ENCODE assay signal across 1 cellular context in the genomic region with DNA sequence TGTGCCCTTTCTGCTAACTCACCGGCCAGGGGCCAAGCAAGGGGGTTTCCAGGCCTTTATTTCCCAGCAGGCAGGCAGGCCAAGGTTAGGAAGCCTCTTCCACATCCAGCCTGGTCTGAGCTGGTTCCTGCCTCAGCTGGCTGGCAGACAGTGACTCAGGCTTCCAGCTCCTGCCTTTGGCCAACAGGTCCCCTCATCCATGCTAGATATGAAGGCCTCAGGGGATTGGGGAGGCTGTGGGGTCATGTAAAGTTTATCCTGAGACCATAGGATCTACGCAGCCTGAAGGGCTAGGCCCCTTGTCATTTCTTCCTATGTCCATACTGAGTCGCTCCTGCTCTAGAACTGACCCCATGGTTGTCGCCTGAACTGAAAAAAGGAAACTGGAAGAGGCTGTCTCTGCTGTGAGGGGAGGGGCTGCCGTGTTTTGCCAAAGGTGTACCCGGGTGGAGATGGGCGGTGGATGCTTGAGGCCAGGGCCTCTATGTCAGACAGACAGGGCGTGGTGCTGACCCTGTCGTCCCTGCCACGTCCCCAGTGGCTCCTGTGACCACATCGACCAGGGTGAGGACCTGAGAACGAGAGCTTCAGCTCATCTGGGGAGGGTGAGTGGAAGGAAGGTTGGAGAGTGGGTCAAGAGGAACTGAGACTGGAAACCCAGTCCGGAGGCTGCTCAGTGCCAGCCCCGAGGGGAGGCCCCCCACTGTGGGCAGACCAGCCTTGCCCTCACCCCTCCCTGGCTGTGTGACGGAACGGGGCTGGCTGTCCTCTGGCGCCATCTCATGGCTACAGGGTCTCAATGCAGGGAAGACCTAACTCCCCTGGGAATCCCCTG.
TF ChIP-seq lines count a peak whose summit lies in the region.

No MANE protein-coding gene starts in this region.

TF ChIP-seq in K562, 482 proteins besides CTCF, POLR2A, EP300 and RAD21 (continued from another document and continues in another):
- TF ChIP-seq, protein P1, sequence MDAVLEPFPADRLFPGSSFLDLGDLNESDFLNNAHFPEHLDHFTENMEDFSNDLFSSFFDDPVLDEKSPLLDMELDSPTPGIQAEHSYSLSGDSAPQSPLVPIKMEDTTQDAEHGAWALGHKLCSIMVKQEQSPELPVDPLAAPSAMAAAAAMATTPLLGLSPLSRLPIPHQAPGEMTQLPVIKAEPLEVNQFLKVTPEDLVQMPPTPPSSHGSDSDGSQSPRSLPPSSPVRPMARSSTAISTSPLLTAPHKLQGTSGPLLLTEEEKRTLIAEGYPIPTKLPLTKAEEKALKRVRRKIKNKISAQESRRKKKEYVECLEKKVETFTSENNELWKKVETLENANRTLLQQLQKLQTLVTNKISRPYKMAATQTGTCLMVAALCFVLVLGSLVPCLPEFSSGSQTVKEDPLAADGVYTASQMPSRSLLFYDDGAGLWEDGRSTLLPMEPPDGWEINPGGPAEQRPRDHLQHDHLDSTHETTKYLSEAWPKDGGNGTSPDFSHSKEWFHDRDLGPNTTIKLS (IDR thresholded peaks at IDR 0.05; ENCODE audit: borderline replicate concordance, low read depth) = peak; percentile 82; the same call in 1 of the 2 replicates
- TF ChIP-seq KDM1A (IDR thresholded peaks at IDR 0.05) (no peak; a peak in 1 of 4 replicates), RAD51 (IDR thresholded peaks at IDR 0.05; ENCODE audit: borderline replicate concordance, low read depth) (no peak), HNRNPH1 (optimal IDR thresholded peaks at IDR 0.05; ENCODE audit: low read depth, low read length) (no peak), RHOXF2B (CRISPR knock-in tag; conservative IDR thresholded peaks at IDR 0.05) (no peak), TEAD1 (CRISPR knock-in tag; IDR thresholded peaks at IDR 0.05) (peak in 1 of 2 experiments; percentile 49; a peak in 1 of 4 replicates), MAFG (tag; conservative IDR thresholded peaks at IDR 0.05) (no peak), ZFX (CRISPR knock-in tag; IDR thresholded peaks at IDR 0.05) (peak; percentile 60), USF1 (CRISPR knock-in tag; IDR thresholded peaks at IDR 0.05) (no peak), MYNN (IDR thresholded peaks at IDR 0.05) (peak; percentile 86; the same call in 1 of the 2 replicates), MYNN (CRISPR knock-in tag; IDR thresholded peaks at IDR 0.05) (no peak), TCF3 (CRISPR knock-in tag; IDR thresholded peaks at IDR 0.05) (no peak), ZNF778 (CRISPR knock-in tag; IDR thresholded peaks at IDR 0.05) (no peak), ELF2 (CRISPR knock-in tag; IDR thresholded peaks at IDR 0.05) (no peak), FOXA3 (CRISPR knock-in tag; conservative IDR thresholded peaks at IDR 0.05 in 1 of 2, IDR thresholded peaks at IDR 0.05 in 1 of 2) (no peak), TARDBP (IDR thresholded peaks at IDR 0.05) (no peak), RBM39 (optimal IDR thresholded peaks at IDR 0.05; ENCODE audit: low read depth, low read length) (no peak), SP1 (CRISPR knock-in tag; IDR thresholded peaks at IDR 0.05) (peak; percentile 51; the same call in 1 of the 2 replicates), THRA (IDR thresholded peaks at IDR 0.05) (no peak), ZNF316 (IDR thresholded peaks at IDR 0.05) (no peak), MTA2 (IDR thresholded peaks at IDR 0.05; ENCODE audit: low read depth) (no peak), MTA3 (IDR thresholded peaks at IDR 0.05; ENCODE audit: borderline replicate concordance) (peak; percentile 70; the same call in 1 of the 2 replicates), ZNF445 (CRISPR knock-in tag; IDR thresholded peaks at IDR 0.05; ENCODE audit: low read depth) (no peak), PRPF4 (IDR thresholded peaks at IDR 0.05; ENCODE audit: insufficient read depth, low read depth, low read length, poor library complexity, severe bottlenecking) (no peak), NRF1 (conservative IDR thresholded peaks at IDR 0.05 in 1 of 2, IDR thresholded peaks at IDR 0.05 in 1 of 2) (peak in 1 of 2 experiments; percentile 31; a peak in 1 of 4 replicates), SMARCC2 (IDR thresholded peaks at IDR 0.05; ENCODE audit: low read depth) (no peak), ZNF707 (CRISPR knock-in tag; conservative IDR thresholded peaks at IDR 0.05) (no peak), PYGO2 (tag; IDR thresholded peaks at IDR 0.05) (no peak), ETS1 (conservative IDR thresholded peaks at IDR 0.05; ENCODE audit: control insufficient read depth, low read depth, low read length) (0 out of 2 replicates have a peak, but pooled peaks have one; percentile 39), TSC22D4 (tag; IDR thresholded peaks at IDR 0.05) (no peak), CBFA2T3 (IDR thresholded peaks at IDR 0.05) (0 out of 2 replicates have a peak, but pooled peaks have one; percentile 8), ETS2 (tag; IDR thresholded peaks at IDR 0.05; ENCODE audit: borderline replicate concordance, poor library complexity, severe bottlenecking) (no peak), YY1 (IDR thresholded peaks at IDR 0.05; ENCODE audit: borderline replicate concordance in 1 of 3, control insufficient read depth in 1 of 3, extremely low read depth in 1 of 3, insufficient read depth in 3 of 3, insufficient read length in 1 of 3, insufficient replicate concordance in 2 of 3, low read depth in 1 of 3, low read length in 2 of 3) (peak in 1 of 3 experiments; percentile 26), VEZF1 (CRISPR knock-in tag; IDR thresholded peaks at IDR 0.05) (peak; percentile 77)
- TF ChIP-seq, protein P2, sequence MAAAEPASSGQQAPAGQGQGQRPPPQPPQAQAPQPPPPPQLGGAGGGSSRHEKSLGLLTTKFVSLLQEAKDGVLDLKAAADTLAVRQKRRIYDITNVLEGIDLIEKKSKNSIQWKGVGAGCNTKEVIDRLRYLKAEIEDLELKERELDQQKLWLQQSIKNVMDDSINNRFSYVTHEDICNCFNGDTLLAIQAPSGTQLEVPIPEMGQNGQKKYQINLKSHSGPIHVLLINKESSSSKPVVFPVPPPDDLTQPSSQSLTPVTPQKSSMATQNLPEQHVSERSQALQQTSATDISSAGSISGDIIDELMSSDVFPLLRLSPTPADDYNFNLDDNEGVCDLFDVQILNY (CRISPR knock-in tag; IDR thresholded peaks at IDR 0.05) = no peak
- TF ChIP-seq, protein P3, sequence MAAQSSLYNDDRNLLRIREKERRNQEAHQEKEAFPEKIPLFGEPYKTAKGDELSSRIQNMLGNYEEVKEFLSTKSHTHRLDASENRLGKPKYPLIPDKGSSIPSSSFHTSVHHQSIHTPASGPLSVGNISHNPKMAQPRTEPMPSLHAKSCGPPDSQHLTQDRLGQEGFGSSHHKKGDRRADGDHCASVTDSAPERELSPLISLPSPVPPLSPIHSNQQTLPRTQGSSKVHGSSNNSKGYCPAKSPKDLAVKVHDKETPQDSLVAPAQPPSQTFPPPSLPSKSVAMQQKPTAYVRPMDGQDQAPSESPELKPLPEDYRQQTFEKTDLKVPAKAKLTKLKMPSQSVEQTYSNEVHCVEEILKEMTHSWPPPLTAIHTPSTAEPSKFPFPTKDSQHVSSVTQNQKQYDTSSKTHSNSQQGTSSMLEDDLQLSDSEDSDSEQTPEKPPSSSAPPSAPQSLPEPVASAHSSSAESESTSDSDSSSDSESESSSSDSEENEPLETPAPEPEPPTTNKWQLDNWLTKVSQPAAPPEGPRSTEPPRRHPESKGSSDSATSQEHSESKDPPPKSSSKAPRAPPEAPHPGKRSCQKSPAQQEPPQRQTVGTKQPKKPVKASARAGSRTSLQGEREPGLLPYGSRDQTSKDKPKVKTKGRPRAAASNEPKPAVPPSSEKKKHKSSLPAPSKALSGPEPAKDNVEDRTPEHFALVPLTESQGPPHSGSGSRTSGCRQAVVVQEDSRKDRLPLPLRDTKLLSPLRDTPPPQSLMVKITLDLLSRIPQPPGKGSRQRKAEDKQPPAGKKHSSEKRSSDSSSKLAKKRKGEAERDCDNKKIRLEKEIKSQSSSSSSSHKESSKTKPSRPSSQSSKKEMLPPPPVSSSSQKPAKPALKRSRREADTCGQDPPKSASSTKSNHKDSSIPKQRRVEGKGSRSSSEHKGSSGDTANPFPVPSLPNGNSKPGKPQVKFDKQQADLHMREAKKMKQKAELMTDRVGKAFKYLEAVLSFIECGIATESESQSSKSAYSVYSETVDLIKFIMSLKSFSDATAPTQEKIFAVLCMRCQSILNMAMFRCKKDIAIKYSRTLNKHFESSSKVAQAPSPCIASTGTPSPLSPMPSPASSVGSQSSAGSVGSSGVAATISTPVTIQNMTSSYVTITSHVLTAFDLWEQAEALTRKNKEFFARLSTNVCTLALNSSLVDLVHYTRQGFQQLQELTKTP (IDR thresholded peaks at IDR 0.05; ENCODE audit: low read depth in 1 of 2, partially characterized antibody in 2 of 2) = no peak
- TF ChIP-seq, protein P4, sequence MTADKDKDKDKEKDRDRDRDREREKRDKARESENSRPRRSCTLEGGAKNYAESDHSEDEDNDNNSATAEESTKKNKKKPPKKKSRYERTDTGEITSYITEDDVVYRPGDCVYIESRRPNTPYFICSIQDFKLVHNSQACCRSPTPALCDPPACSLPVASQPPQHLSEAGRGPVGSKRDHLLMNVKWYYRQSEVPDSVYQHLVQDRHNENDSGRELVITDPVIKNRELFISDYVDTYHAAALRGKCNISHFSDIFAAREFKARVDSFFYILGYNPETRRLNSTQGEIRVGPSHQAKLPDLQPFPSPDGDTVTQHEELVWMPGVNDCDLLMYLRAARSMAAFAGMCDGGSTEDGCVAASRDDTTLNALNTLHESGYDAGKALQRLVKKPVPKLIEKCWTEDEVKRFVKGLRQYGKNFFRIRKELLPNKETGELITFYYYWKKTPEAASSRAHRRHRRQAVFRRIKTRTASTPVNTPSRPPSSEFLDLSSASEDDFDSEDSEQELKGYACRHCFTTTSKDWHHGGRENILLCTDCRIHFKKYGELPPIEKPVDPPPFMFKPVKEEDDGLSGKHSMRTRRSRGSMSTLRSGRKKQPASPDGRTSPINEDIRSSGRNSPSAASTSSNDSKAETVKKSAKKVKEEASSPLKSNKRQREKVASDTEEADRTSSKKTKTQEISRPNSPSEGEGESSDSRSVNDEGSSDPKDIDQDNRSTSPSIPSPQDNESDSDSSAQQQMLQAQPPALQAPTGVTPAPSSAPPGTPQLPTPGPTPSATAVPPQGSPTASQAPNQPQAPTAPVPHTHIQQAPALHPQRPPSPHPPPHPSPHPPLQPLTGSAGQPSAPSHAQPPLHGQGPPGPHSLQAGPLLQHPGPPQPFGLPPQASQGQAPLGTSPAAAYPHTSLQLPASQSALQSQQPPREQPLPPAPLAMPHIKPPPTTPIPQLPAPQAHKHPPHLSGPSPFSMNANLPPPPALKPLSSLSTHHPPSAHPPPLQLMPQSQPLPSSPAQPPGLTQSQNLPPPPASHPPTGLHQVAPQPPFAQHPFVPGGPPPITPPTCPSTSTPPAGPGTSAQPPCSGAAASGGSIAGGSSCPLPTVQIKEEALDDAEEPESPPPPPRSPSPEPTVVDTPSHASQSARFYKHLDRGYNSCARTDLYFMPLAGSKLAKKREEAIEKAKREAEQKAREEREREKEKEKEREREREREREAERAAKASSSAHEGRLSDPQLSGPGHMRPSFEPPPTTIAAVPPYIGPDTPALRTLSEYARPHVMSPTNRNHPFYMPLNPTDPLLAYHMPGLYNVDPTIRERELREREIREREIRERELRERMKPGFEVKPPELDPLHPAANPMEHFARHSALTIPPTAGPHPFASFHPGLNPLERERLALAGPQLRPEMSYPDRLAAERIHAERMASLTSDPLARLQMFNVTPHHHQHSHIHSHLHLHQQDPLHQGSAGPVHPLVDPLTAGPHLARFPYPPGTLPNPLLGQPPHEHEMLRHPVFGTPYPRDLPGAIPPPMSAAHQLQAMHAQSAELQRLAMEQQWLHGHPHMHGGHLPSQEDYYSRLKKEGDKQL (CRISPR knock-in tag; IDR thresholded peaks at IDR 0.05; ENCODE audit: borderline replicate concordance) = no peak
- TF ChIP-seq, protein P5, sequence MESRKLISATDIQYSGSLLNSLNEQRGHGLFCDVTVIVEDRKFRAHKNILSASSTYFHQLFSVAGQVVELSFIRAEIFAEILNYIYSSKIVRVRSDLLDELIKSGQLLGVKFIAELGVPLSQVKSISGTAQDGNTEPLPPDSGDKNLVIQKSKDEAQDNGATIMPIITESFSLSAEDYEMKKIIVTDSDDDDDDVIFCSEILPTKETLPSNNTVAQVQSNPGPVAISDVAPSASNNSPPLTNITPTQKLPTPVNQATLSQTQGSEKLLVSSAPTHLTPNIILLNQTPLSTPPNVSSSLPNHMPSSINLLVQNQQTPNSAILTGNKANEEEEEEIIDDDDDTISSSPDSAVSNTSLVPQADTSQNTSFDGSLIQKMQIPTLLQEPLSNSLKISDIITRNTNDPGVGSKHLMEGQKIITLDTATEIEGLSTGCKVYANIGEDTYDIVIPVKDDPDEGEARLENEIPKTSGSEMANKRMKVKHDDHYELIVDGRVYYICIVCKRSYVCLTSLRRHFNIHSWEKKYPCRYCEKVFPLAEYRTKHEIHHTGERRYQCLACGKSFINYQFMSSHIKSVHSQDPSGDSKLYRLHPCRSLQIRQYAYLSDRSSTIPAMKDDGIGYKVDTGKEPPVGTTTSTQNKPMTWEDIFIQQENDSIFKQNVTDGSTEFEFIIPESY (CRISPR knock-in tag; IDR thresholded peaks at IDR 0.05) = no peak
